ENCODE assay signal across 9 cellular contexts in the genomic region with DNA sequence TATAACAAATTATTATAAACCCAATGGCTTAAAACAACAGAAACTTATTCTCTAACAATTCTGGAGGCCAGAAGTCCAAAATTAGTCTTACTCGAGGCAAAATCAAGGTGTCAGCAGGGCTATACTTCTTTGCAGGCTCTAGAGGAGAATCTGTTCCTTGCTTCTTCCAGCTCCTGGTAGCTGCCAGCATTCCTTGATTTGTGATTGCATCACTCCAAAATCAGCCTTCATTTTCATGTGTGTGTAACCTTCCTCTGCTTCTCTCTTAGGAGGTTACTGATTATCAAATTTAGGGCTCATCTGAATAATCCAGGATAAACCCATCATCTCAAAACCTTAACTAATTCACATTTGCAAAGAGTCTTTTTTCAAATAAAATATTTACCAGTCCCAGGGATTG. TPM values are rescaled to one million over a fixed set of nuclear protein-coding genes. Genes with fewer than 3 reads are reported as not detected.
"Had no signal": no experiment of that assay in that cellular context is flagged by ENCODE, and none has a peak within 500 bp of the region (broad histone marks: within the 10 kb centered on the region; RNA-seq: fewer than 3 reads in every experiment).

No MANE protein-coding gene starts in this region.

- ATAC-seq: GM12878 had no signal

- FAIRE-seq: G401.6, GM12878, GM12891, GM12892, GM18507, GM19239 had no signal

- DNase-seq: GDM1, GF-D8 had no signal

- H3K4me3 ChIP-seq: GM12878 had no signal

RNA-seq across cellular contexts. Expression of a gene that starts 23.6 kb away (rescaled TPM):
- total RNA-seq: G401 had no signal
